Comparison of ENCODE assay signal across 1 cellular context in the genomic region with DNA sequence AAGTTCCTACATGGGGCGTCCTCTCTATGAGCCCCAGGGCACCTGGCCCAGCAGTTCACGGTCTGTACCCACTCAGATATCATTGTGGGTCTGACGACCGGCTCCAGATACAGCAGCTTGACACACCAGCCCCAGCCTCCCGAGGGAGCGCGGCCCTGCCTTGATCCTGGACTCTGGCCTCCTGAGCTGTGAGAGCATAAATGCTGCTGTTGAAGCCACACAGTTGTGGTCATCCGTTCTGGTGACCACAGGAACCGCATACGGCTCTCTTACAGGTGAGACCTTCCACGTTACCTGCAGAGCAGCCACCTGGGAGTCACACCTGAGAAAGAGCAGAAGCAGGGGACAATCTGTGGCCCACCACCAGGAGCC.
TF ChIP-seq lines count a peak whose summit lies in the region.

No MANE protein-coding gene starts in this region.

TF ChIP-seq in A549, 52 proteins besides CTCF, POLR2A, EP300 and RAD21 (continued from another document):
- no peak for TF ChIP-seq HOXB13 (CRISPR knock-in tag; IDR thresholded peaks at IDR 0.05; ENCODE audit: low read depth)
- no peak for TF ChIP-seq ZNF302 (CRISPR knock-in tag; IDR thresholded peaks at IDR 0.05)
- TF ChIP-seq JUN (IDR thresholded peaks at IDR 0.05), result no peak
